ENCODE assay signal across 8 cellular contexts in the genomic region with DNA sequence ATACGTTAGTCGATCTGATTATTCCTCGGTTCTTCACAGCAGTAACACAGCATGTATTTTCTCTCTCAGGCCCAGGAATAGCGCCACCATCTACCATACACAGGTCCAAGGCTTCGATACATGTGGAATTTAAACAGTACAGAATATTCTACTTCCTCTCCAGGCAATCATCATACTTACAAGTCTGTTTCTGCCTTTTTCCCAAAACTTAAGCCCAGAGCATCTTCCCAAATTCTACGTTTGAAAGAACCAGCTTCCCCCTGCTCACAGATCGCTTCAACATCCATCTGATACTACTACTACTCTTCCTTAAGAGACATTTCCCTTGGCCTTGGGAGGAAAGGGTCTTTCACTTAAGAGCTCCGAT. TPM values are rescaled to one million over a fixed set of nuclear protein-coding genes. Genes with fewer than 3 reads are reported as not detected.
DNase-seq lines count a peak whose midpoint lies in the region; ATAC-seq, FAIRE-seq and TF ChIP-seq lines count a peak whose summit lies in the region.

No MANE protein-coding gene starts in this region.

- peak overlapping the region; percentile 81 to 94 (median 89) for H3K27ac Mint-ChIP-seq in immature natural killer cell

- DNase-seq in AG20443 (ENCODE audit: low spot score) (peak; percentile 35), GM18507 (ENCODE audit: extremely low spot score, insufficient read length, low read depth) (no peak), NCI-H69 (lab: John Stamatoyannopoulos, UW) (peak; percentile 78), body of pancreas (peak in 3 of 4 donors; percentile 16 to 34 (median 22)), immature natural killer cell (peak in 1 of 3 donors; percentile 11), smooth muscle cell (lab: John Stamatoyannopoulos, UW; ENCODE audit: unreplicated experiment) (no peak)
- DNase-seq in stimulated activated CD4-positive, alpha-beta T cell treated with anti-CD3 and anti-CD28 coated beads, Interleukin-4, amount 100 ng/mL, for 1 hour = no peak

- H3K4me1 ChIP-seq in body of pancreas (peaks cover 31% of the 10 kb centered on the region), smooth muscle cell (ENCODE audit: low read depth) (no peaks in the 10 kb centered on the region)

- no peaks in the 10 kb centered on the region for H3K79me2 ChIP-seq in smooth muscle cell (ENCODE audit: low read depth)

- TF ChIP-seq CTCF in body of pancreas (IDR thresholded peaks at IDR 0.05) (no peak), smooth muscle cell (IDR thresholded peaks at IDR 0.05; ENCODE audit: borderline replicate concordance, insufficient read depth, poor library complexity, severe bottlenecking) (no peak)

- peak overlapping the region; percentile 32 for H3K9ac ChIP-seq in smooth muscle cell (ENCODE audit: low read depth)

- 0% methylated on average over 8 of the region's 8 CpGs for WGBS in body of pancreas, 2 donors
- 9% methylated on average over 8 of the region's 8 CpGs for WGBS in smooth muscle cell (ENCODE audit: low lambda C conversion rate)

- peak overlapping the region; percentile 40 to 77 for H3K4me3 ChIP-seq in body of pancreas
- H3K4me3 ChIP-seq in smooth muscle cell = peak overlapping the region; percentile 73

- no peaks in the 10 kb centered on the region for H4K20me1 ChIP-seq in smooth muscle cell (ENCODE audit: low read depth)

- H2AFZ ChIP-seq in smooth muscle cell (ENCODE audit: low read depth) = peak overlapping the region; percentile 97

- H3K4me3 Mint-ChIP-seq in immature natural killer cell = peak overlapping the region; percentile 87 to 96 (median 88)

- peak overlapping the region; percentile 93 for H3K4me2 ChIP-seq in smooth muscle cell

- H3K9me3 ChIP-seq in body of pancreas (no peaks in the 10 kb centered on the region), smooth muscle cell (replicated peaks; ENCODE audit: low read depth) (no peaks in the 10 kb centered on the region)

- ATAC-seq in body of pancreas (no peak), HG03469 (IDR thresholded peaks at IDR 0.05; ENCODE audit: unreplicated experiment) (no peak)

- H3K27ac ChIP-seq in body of pancreas (peak overlapping the region; percentile 85 to 94 (median 90)), smooth muscle cell (ENCODE audit: low read depth) (peak overlapping the region; percentile 61)

- intact Hi-C loops in body of pancreas (cut with DNase I) = no loop called here

- no peaks in the 10 kb centered on the region for H3K36me3 ChIP-seq in body of pancreas (replicated peaks in 1 of 2; ENCODE audit: insufficient read depth in 1 of 2, low read depth in 2 of 2)
- H3K36me3 ChIP-seq in smooth muscle cell (ENCODE audit: low read depth) = no peaks in the 10 kb centered on the region

- peak; percentile 70 for FAIRE-seq in GM18507 (lab: Jason Lieb, UNC)

- H3F3A ChIP-seq in smooth muscle cell (ENCODE audit: low read depth) = no peaks in the 10 kb centered on the region

- peaks cover 4 to 9% (median 4%) of the 10 kb centered on the region in 3 donors for H3K27me3 Mint-ChIP-seq in immature natural killer cell (ENCODE audit: low read depth in 3 of 3)

- no peaks in the 10 kb centered on the region for H3K36me3 Mint-ChIP-seq in immature natural killer cell

- no peaks in the 10 kb centered on the region for H3K27me3 ChIP-seq in body of pancreas
- H3K27me3 ChIP-seq in smooth muscle cell (ENCODE audit: low read depth) = no peaks in the 10 kb centered on the region

- H3K4me1 Mint-ChIP-seq in immature natural killer cell = peaks cover 22 to 31% of the 10 kb centered on the region in 2 donors

- no peaks in the 10 kb centered on the region for H3K9me3 Mint-ChIP-seq in immature natural killer cell

- TF ChIP-seq POLR2A in body of pancreas (IDR thresholded peaks at IDR 0.05) = no peak

RNA-seq across cellular contexts. Expression of a gene that starts 0.6 kb away (rescaled TPM):
- total RNA-seq in body of pancreas (1 to 10 TPM; 4.0 to 7.5 TPM), smooth muscle cell (5.6 and 5.9 TPM in 2 replicates)
- polyA plus RNA-seq in immature natural killer cell (1 to 10 TPM; 2.1 to 3.0 (median 2.2) TPM), smooth muscle cell (1.8 and 2.8 TPM in 2 replicates)

RNA-seq across cellular contexts. Expression of a gene that starts 1.0 kb away (rescaled TPM):
- total RNA-seq in body of pancreas (under 1 TPM in 1 of 2 donors, not detected in 1; under 0.01 TPM), smooth muscle cell (3.8 and 4.4 TPM in 2 replicates)
- polyA plus RNA-seq in immature natural killer cell (under 1 TPM in 1 of 3 donors, not detected in 2; 0.06 TPM), smooth muscle cell (1.0 and 1.4 TPM in 2 replicates)

Comparison
In these comparisons a context has a peak if more than half of its experiments do, and no peak if none do; other contexts are left out.
1. DNase-seq: peak in AG20443 (single experiment), NCI-H69 (single experiment) and body of pancreas (3 of 4); none in GM18507 (single experiment), smooth muscle cell (single experiment) and stimulated activated CD4-positive, alpha-beta T cell treated with anti-CD3 and anti-CD28 coated beads, Interleukin-4, amount 100 ng/mL, for 1 hour (single experiment).